ENCODE assay signal across 8 cellular contexts in the genomic region with DNA sequence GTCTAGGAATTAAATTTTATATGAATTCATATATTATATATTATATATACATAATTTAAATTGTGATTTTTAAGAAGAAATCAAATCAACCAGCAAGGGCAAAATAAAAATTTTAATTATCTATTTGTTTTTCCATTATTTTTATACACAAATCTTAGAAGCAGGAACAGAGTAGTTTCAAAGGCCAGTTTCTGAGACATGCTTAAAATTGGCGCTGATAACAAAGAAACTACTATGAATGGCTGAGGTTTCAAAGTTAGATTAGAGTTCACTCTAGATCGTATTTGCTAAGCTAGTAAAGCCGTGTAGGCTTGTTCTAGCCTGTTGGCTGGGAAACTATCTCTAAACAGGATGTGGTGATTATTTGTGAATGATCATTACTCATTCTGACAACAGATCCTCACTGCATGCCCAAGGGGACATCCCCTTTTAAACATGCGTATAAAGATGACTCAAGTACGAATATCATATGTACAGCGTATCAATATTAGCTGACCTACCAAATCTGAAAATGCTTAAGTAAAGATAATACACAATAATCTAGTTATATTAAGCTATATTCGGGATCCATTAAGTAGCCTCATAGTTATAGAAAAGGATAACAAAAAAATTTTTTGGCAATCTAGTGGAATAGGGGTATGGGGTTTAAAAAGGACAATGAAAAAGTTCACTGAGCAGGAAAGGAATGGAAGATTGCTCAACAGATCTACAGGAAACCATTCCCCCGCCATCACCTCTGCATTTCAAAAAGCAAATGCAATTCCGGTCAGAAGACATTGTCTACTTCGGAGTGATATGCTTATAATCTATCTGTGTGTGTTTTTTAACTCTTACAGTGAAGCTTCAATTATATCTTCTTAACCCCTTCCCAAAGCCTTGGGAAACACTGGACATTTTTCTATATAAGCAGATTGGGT.
DNase-seq lines count a peak whose midpoint lies in the region; ATAC-seq, FAIRE-seq and TF ChIP-seq lines count a peak whose summit lies in the region.

No MANE protein-coding gene starts in this region.

- no peaks in the 10 kb centered on the region for H3K27me3 Mint-ChIP-seq in activated naive CD4-positive, alpha-beta T cell treated with anti-CD3 and anti-CD28 coated beads for 36 hours (ENCODE audit: low read depth)

- peaks cover 8% of the 10 kb centered on the region for H3K9me3 Mint-ChIP-seq in activated naive CD4-positive, alpha-beta T cell treated with anti-CD3 and anti-CD28 coated beads for 36 hours

- H3K4me1 ChIP-seq in mucosa of descending colon (ENCODE audit: low read depth) = peaks cover 9% of the 10 kb centered on the region

- in situ Hi-C loops in GM13977 (cut with MboI; ENCODE audit: low pct_unique_long_range_greater_than_20kb, low sequenced_read_pairs, unreplicated experiment) = no loop called here

- CTCF ChIA-PET in activated naive CD4-positive, alpha-beta T cell treated with anti-CD3 and anti-CD28 coated beads for 36 hours (lab: Charles Lee) = interaction anchor here (0.6 to 0.9 kb wide), 4 partner anchors 11 to 1814 kb away, joined by 3 to 5 read pairs (median 3); no protein-coding TSS in a partner anchor

- peaks cover 25% of the 10 kb centered on the region for H3K4me1 Mint-ChIP-seq in activated naive CD4-positive, alpha-beta T cell treated with anti-CD3 and anti-CD28 coated beads for 36 hours (ENCODE audit: low read depth)

- H3K27ac Mint-ChIP-seq in activated naive CD4-positive, alpha-beta T cell treated with anti-CD3 and anti-CD28 coated beads for 36 hours = no peak overlapping the region

- H3K36me3 ChIP-seq in mucosa of descending colon (ENCODE audit: low read depth) = no peaks in the 10 kb centered on the region

- H3K9me3 ChIP-seq in mucosa of descending colon = no peaks in the 10 kb centered on the region

- intact Hi-C loops in activated naive CD4-positive, alpha-beta T cell treated with anti-CD3 and anti-CD28 coated beads for 36 hours (cut with micrococcal nuclease) = loop anchor here (1.0 to 10.0 kb wide), 7 partner anchors 13 to 1243 kb away; a partner anchor contains a TSS
- intact Hi-C loops in mucosa of descending colon (cut with DNase I, micrococcal nuclease) = no loop called here

- H3K4me3 Mint-ChIP-seq in activated naive CD4-positive, alpha-beta T cell treated with anti-CD3 and anti-CD28 coated beads for 36 hours = no peak overlapping the region

- peak; percentile 29 for DNase-seq in GM13977 (ENCODE audit: low spot score)
- DNase-seq in HTR-8/SVneo (ENCODE audit: insufficient read length, low spot score) = peak; percentile 77
- peak; percentile 57 for DNase-seq in activated naive CD4-positive, alpha-beta T cell treated with anti-CD3 and anti-CD28 coated beads for 36 hours
- no peak for DNase-seq in mucosa of descending colon
- no peak for DNase-seq in Kasumi-1 (lab: John Stamatoyannopoulos, UW)
- no peak for DNase-seq in NCI-H69 (lab: John Stamatoyannopoulos, UW)
- no peak for DNase-seq in islet precursor cell

- peaks cover 4% of the 10 kb centered on the region for H3K36me3 Mint-ChIP-seq in activated naive CD4-positive, alpha-beta T cell treated with anti-CD3 and anti-CD28 coated beads for 36 hours (ENCODE audit: low read depth)

- no peak for TF ChIP-seq CTCF in GM13977 (IDR thresholded peaks at IDR 0.05; ENCODE audit: extremely low read depth, insufficient read depth, missing control alignments)
- no peak for TF ChIP-seq CTCF in mucosa of descending colon (IDR thresholded peaks at IDR 0.05)

- H3K4me3 ChIP-seq in mucosa of descending colon = no peak overlapping the region

- peak; percentile 65 for FAIRE-seq in HTR-8/SVneo (lab: Jason Lieb, UNC)

- ATAC-seq in GM21367 (IDR thresholded peaks at IDR 0.05; ENCODE audit: unreplicated experiment) (peak; percentile 94), mucosa of descending colon (peak; percentile 81)

Comparison
In these comparisons a context has a peak if more than half of its experiments do, and no peak if none do; other contexts are left out.
1. DNase-seq: peak in GM13977 (single experiment), HTR-8/SVneo (single experiment) and activated naive CD4-positive, alpha-beta T cell treated with anti-CD3 and anti-CD28 coated beads for 36 hours (single experiment); none in mucosa of descending colon (0 of 3), Kasumi-1 (0 of 2), NCI-H69 (single experiment) and islet precursor cell (single experiment).